ENCODE assay signal across 27 cellular contexts in the genomic region with DNA sequence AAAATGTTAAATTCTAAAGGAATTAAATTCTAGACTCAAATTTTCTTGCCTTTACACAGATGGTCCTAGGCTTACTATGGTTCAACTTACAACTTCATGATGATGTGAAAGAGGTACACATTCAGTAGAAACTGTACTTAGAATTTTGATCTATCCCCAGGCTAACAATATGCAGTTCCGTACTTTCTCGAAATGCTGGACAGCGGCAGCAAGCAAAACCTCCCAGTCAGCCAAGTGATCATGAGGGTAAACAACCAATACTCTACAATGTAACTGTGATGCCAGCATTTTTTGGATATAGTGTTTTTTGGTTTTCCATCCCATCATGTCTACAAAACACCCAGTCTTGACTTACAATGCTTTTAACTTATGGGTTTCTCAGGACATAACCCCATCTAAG.
"Had no signal": no experiment of that assay in that cellular context is flagged by ENCODE, and none has a peak within 500 bp of the region (broad histone marks: within the 10 kb centered on the region; RNA-seq: fewer than 3 reads in every experiment).

No MANE protein-coding gene starts in this region.

- H3K4me1 ChIP-seq: right lobe of liver had no signal

- H3K27me3 Mint-ChIP-seq: activated CD4-positive, alpha-beta memory T cell treated with anti-CD3 and anti-CD28 coated beads for 36 hours; activated naive CD8-positive, alpha-beta T cell treated with anti-CD3 and anti-CD28 coated beads, Interleukin-2, amount 10 ng/mL, durations not matched to agents 7 days and 5 days had no signal

- DNase-seq: activated CD4-positive, alpha-beta memory T cell treated with anti-CD3 and anti-CD28 coated beads for 36 hours; activated CD4-positive, alpha-beta T cell treated with anti-CD3 and anti-CD28 coated beads for 48 hours; activated CD8-positive, alpha-beta memory T cell treated with anti-CD3 and anti-CD28 coated beads, Interleukin-2, amount 50 U/mL, for 4 hours; activated effector memory CD4-positive, alpha-beta T cell treated with anti-CD3 and anti-CD28 coated beads, Interleukin-2, amount 50 U/mL, for 16 hours; activated naive CD4-positive, alpha-beta T cell treated with anti-CD3 and anti-CD28 coated beads for 36 hours; activated naive CD8-positive, alpha-beta T cell treated with anti-CD3 and anti-CD28 coated beads, Interleukin-2, amount 10 ng/mL, durations not matched to agents 7 days and 5 days; activated T-cell treated with anti-CD3 and anti-CD28 coated beads, Interleukin-2, amount 50 U/mL, for 1 hour; amniotic stem cell; brain microvascular endothelial cell; caudate nucleus; esophagus squamous epithelium; foreskin melanocyte; left ventricle myocardium inferior; mesendoderm; nephron progenitor cell; ovary; right lobe of liver; stimulated activated CD4-positive, alpha-beta T cell treated with anti-CD3 and anti-CD28 coated beads, Interleukin-2, amount 100 ng/mL, for 48 hours; stimulated activated naive CD4-positive, alpha-beta T cell treated with Interleukin-2 at 50 U/mL for 16 hours; T-helper 9 cell; WERI-Rb-1 had no signal

- H3K4me3 Mint-ChIP-seq: activated CD4-positive, alpha-beta memory T cell treated with anti-CD3 and anti-CD28 coated beads for 36 hours; activated naive CD4-positive, alpha-beta T cell treated with anti-CD3 and anti-CD28 coated beads for 36 hours; activated naive CD8-positive, alpha-beta T cell treated with anti-CD3 and anti-CD28 coated beads, Interleukin-2, amount 10 ng/mL, durations not matched to agents 7 days and 5 days; activated T-helper 1 cell treated with anti-CD3 and anti-CD28 coated beads, Interleukin-12 subunit alpha, Interleukin-12 subunit beta, Interleukin-2, Interleukin-4 antibody, amounts not matched to agents 30 ng/mL and 10 ng/mL and 1 ng/mL, durations not matched to agents 14 hours and 24 hours and 36 hours; nephron progenitor cell had no signal

- ATAC-seq: activated CD4-positive, CD25-positive, alpha-beta regulatory T cell treated with anti-CD3 and anti-CD28 coated beads, Interleukin-2, amount 50 U/mL, for 24 hours; right lobe of liver had no signal

- H3K36me3 Mint-ChIP-seq: activated CD4-positive, alpha-beta memory T cell treated with anti-CD3 and anti-CD28 coated beads for 36 hours had no signal

- H3K27ac ChIP-seq: brain microvascular endothelial cell, epithelial cell of prostate, esophagus squamous epithelium, ovary, right lobe of liver, WERI-Rb-1 had no signal

- H3K27me3 ChIP-seq: brain microvascular endothelial cell, esophagus squamous epithelium, ovary, right lobe of liver, tibial nerve had no signal

- H3K9me3 Mint-ChIP-seq: activated CD4-positive, alpha-beta memory T cell treated with anti-CD3 and anti-CD28 coated beads for 36 hours; activated naive CD4-positive, alpha-beta T cell treated with anti-CD3 and anti-CD28 coated beads for 36 hours; activated naive CD8-positive, alpha-beta T cell treated with anti-CD3 and anti-CD28 coated beads, Interleukin-2, amount 10 ng/mL, durations not matched to agents 7 days and 5 days; nephron progenitor cell had no signal

- H3K27ac Mint-ChIP-seq: activated CD4-positive, alpha-beta memory T cell treated with anti-CD3 and anti-CD28 coated beads for 36 hours; activated naive CD4-positive, alpha-beta T cell treated with anti-CD3 and anti-CD28 coated beads for 36 hours; activated naive CD8-positive, alpha-beta T cell treated with anti-CD3 and anti-CD28 coated beads, Interleukin-2, amount 10 ng/mL, durations not matched to agents 7 days and 5 days; activated T-helper 1 cell treated with anti-CD3 and anti-CD28 coated beads, Interleukin-12 subunit alpha, Interleukin-12 subunit beta, Interleukin-2, Interleukin-4 antibody, amounts not matched to agents 30 ng/mL and 10 ng/mL and 1 ng/mL, durations not matched to agents 14 hours and 24 hours and 36 hours; nephron progenitor cell; progenitor cell of endocrine pancreas had no signal

- H3K4me3 ChIP-seq: esophagus squamous epithelium, left ventricle myocardium inferior, lung, ovary, right lobe of liver, tibial nerve had no signal

- H3K36me3 ChIP-seq: brain microvascular endothelial cell, esophagus squamous epithelium, left ventricle myocardium inferior, ovary, right lobe of liver, tibial nerve, WERI-Rb-1 had no signal

- H3K9me3 ChIP-seq: esophagus squamous epithelium, left ventricle myocardium inferior, ovary, right lobe of liver, tibial nerve had no signal
